1 cellular context compared by ENCODE assay signal in the genomic region with DNA sequence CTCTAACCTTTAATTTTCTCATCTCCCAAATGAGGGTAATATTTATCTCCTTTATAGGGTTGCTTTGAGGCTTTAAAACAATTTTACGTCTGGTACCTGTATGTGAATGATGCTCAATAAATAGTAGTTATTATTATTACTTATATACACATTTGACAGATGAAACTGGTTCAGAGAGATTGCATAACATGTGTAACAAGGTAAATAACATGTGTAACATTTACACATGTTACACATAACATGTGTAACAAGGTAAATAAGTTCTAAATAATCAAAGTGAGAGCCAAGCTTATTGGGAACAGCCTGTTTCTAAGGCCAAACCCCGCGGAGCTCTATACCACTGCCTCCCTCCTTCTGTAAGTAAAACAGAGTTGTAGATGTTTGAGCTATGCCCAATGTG.
A peak's percentile ranks its signal among the peaks of the same experiment; 100 is the strongest.
TF ChIP-seq lines count a peak whose summit lies in the region.

No MANE protein-coding gene starts in this region.

TF ChIP-seq in HepG2, 621 proteins besides CTCF, POLR2A, EP300 and RAD21:
- TF ChIP-seq, protein P1, sequence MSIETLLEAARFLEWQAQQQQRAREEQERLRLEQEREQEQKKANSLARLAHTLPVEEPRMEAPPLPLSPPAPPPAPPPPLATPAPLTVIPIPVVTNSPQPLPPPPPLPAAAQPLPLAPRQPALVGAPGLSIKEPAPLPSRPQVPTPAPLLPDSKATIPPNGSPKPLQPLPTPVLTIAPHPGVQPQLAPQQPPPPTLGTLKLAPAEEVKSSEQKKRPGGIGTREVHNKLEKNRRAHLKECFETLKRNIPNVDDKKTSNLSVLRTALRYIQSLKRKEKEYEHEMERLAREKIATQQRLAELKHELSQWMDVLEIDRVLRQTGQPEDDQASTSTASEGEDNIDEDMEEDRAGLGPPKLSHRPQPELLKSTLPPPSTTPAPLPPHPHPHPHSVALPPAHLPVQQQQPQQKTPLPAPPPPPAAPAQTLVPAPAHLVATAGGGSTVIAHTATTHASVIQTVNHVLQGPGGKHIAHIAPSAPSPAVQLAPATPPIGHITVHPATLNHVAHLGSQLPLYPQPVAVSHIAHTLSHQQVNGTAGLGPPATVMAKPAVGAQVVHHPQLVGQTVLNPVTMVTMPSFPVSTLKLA (IDR thresholded peaks at IDR 0.05): peak; percentile 59
- TF ChIP-seq CEBPB (IDR thresholded peaks at IDR 0.05; ENCODE audit: borderline replicate concordance, low read depth, low read length) (peak; percentile 53; the same call in 1 of the 2 replicates), ZNF749 (CRISPR knock-in tag; IDR thresholded peaks at IDR 0.05; ENCODE audit: borderline replicate concordance) (no peak)
- TF ChIP-seq, protein P2, sequence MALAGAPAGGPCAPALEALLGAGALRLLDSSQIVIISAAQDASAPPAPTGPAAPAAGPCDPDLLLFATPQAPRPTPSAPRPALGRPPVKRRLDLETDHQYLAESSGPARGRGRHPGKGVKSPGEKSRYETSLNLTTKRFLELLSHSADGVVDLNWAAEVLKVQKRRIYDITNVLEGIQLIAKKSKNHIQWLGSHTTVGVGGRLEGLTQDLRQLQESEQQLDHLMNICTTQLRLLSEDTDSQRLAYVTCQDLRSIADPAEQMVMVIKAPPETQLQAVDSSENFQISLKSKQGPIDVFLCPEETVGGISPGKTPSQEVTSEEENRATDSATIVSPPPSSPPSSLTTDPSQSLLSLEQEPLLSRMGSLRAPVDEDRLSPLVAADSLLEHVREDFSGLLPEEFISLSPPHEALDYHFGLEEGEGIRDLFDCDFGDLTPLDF (CRISPR knock-in tag; IDR thresholded peaks at IDR 0.05): no peak
